Comparison of ENCODE assay signal across 15 cellular contexts in genomic region chr6:36695414-36695813, GRCh38. TPM values are rescaled to one million over a fixed set of nuclear protein-coding genes. Genes with fewer than 3 reads are reported as not detected.
DNase-seq lines count a peak whose midpoint lies in the region; ATAC-seq and TF ChIP-seq lines count a peak whose summit lies in the region.
"Had no signal": no experiment of that assay in that cellular context is flagged by ENCODE, and none has a peak within 500 bp of the region (broad histone marks: within the 10 kb centered on the region; RNA-seq: fewer than 3 reads in every experiment).

No MANE protein-coding gene starts in this region.

- H3K4me1 Mint-ChIP-seq in activated naive CD4-positive, alpha-beta T cell treated with anti-CD3 and anti-CD28 coated beads for 36 hours (ENCODE audit: low read depth): peaks cover 26% of the 10 kb centered on the region
- peaks cover 54% of the 10 kb centered on the region for H3K4me1 Mint-ChIP-seq in activated naive CD8-positive, alpha-beta T cell treated with anti-CD3 and anti-CD28 coated beads, Interleukin-2, amount 50 U/mL, for 24 hours
- H3K4me1 Mint-ChIP-seq in stimulated activated naive CD8-positive, alpha-beta T cell treated with anti-CD3 and anti-CD28 coated beads, Interleukin-15, amount 100 ng/mL, for 72 hours: peaks cover 21% of the 10 kb centered on the region

- in situ Hi-C loops in brain microvascular endothelial cell (cut with HindIII; ENCODE audit: low pct_ligation_motif_present, low sequenced_read_pairs): no loop called here

- BruUV-seq in OCI-LY7 (replicated peaks; lab: Mats Ljungman, UMichigan): no TSS peak

- TF ChIP-seq CTCF in OCI-LY7 (conservative IDR thresholded peaks at IDR 0.05; ENCODE audit: low read length) (no peak), brain microvascular endothelial cell (IDR thresholded peaks at IDR 0.05; ENCODE audit: low read depth, low read length, missing control alignments) (no peak)

- peak overlapping the region; percentile 56; the same call in 1 of the 2 replicates for H2AFZ ChIP-seq in OCI-LY7 (ENCODE audit: low read length)

- H3K27ac ChIP-seq in OCI-LY7 (ENCODE audit: low read depth, low read length, poor library complexity, severe bottlenecking): no peak overlapping the region
- no peak overlapping the region for H3K27ac ChIP-seq in brain microvascular endothelial cell

- POLR2A ChIA-PET in OCI-LY7 (lab: Charles Lee): interaction anchor here (0.9 kb wide), 1 partner anchor 12 kb away, joined by 4 read pairs; no protein-coding TSS in a partner anchor

- H3K4me1 ChIP-seq in OCI-LY7 (ENCODE audit: insufficient read depth, low read length, poor library complexity, severe bottlenecking): peaks cover 31% of the 10 kb centered on the region

- CTCF ChIA-PET in activated naive CD4-positive, alpha-beta T cell treated with anti-CD3 and anti-CD28 coated beads for 36 hours (lab: Charles Lee): interaction anchor here (1.0 to 1.3 kb wide), 4 partner anchors 14 to 80 kb away, joined by 3 to 10 read pairs (median 3); no protein-coding TSS in a partner anchor
- CTCF ChIA-PET in OCI-LY7 (lab: Charles Lee; ENCODE audit: unreplicated experiment): no interaction called here

- DNase-seq in activated naive CD4-positive, alpha-beta T cell treated with anti-CD3 and anti-CD28 coated beads for 36 hours: peak; percentile 3
- no peak for DNase-seq in activated naive CD4-positive, alpha-beta T cell treated with Interleukin-2 at 50 U/mL for 16 hours
- DNase-seq in OCI-LY7 (ENCODE audit: low spot score): no peak
- DNase-seq in activated naive CD8-positive, alpha-beta T cell treated with anti-CD3 and anti-CD28 coated beads, Interleukin-2, amount 50 U/mL, for 24 hours: no peak
- DNase-seq in stimulated activated naive CD8-positive, alpha-beta T cell treated with anti-CD3 and anti-CD28 coated beads, Interleukin-15, amount 100 ng/mL, for 72 hours: no peak
- DNase-seq in brain microvascular endothelial cell: no peak
- no peak for DNase-seq in NCI-H510A (lab: John Stamatoyannopoulos, UW)
- DNase-seq: DMS 273 treated with DMSO at 0.1 percent for 48 hours, IMR-90, NCI-H1417, NCI-H2029, NCI-H82, SHP77 treated with DMSO at 0.1 percent for 48 hours had no signal

- no peaks in the 10 kb centered on the region for H3K36me3 Mint-ChIP-seq in activated naive CD4-positive, alpha-beta T cell treated with anti-CD3 and anti-CD28 coated beads for 36 hours (ENCODE audit: low read depth)
- no peaks in the 10 kb centered on the region for H3K36me3 Mint-ChIP-seq in activated naive CD8-positive, alpha-beta T cell treated with anti-CD3 and anti-CD28 coated beads, Interleukin-2, amount 50 U/mL, for 24 hours (ENCODE audit: low read depth)

- peak; percentile 92 for ATAC-seq in activated naive CD8-positive, alpha-beta T cell treated with anti-CD3 and anti-CD28 coated beads, Interleukin-2, amount 50 U/mL, for 24 hours
- ATAC-seq in stimulated activated naive CD8-positive, alpha-beta T cell treated with anti-CD3 and anti-CD28 coated beads, Interleukin-15, amount 100 ng/mL, for 72 hours: peak; percentile 82

- H3K36me3 ChIP-seq in OCI-LY7 (ENCODE audit: insufficient read depth, low read length): no peaks in the 10 kb centered on the region
- H3K36me3 ChIP-seq in brain microvascular endothelial cell (replicated peaks): no peaks in the 10 kb centered on the region

- no peaks in the 10 kb centered on the region for H3K79me2 ChIP-seq in OCI-LY7 (ENCODE audit: insufficient read depth, low read depth, low read length)

- intact Hi-C loops in activated naive CD4-positive, alpha-beta T cell treated with anti-CD3 and anti-CD28 coated beads for 36 hours (cut with micrococcal nuclease): loop anchor here (1.0 kb wide), 2 partner anchors 12 to 60 kb away; no protein-coding TSS in a partner anchor
- intact Hi-C loops in OCI-LY7 (cut with micrococcal nuclease; ENCODE audit: unreplicated experiment): no loop called here

- no peaks in the 10 kb centered on the region for H3K9me2 ChIP-seq in OCI-LY7 (ENCODE audit: insufficient read depth, low read length)

- peaks cover 5% of the 10 kb centered on the region for H3K27me3 Mint-ChIP-seq in activated naive CD4-positive, alpha-beta T cell treated with anti-CD3 and anti-CD28 coated beads for 36 hours (ENCODE audit: low read depth)
- peaks cover 1% of the 10 kb centered on the region for H3K27me3 Mint-ChIP-seq in activated naive CD8-positive, alpha-beta T cell treated with anti-CD3 and anti-CD28 coated beads, Interleukin-2, amount 50 U/mL, for 24 hours
- peaks cover 10% of the 10 kb centered on the region for H3K27me3 Mint-ChIP-seq in stimulated activated naive CD8-positive, alpha-beta T cell treated with anti-CD3 and anti-CD28 coated beads, Interleukin-15, amount 100 ng/mL, for 72 hours

- peak overlapping the region; percentile 14 for H3K27ac Mint-ChIP-seq in activated naive CD4-positive, alpha-beta T cell treated with anti-CD3 and anti-CD28 coated beads for 36 hours
- H3K27ac Mint-ChIP-seq in activated naive CD8-positive, alpha-beta T cell treated with anti-CD3 and anti-CD28 coated beads, Interleukin-2, amount 50 U/mL, for 24 hours: peak overlapping the region; percentile 21
- H3K27ac Mint-ChIP-seq in stimulated activated naive CD8-positive, alpha-beta T cell treated with anti-CD3 and anti-CD28 coated beads, Interleukin-15, amount 100 ng/mL, for 72 hours: no peak overlapping the region

- H3K4me3 Mint-ChIP-seq in activated naive CD4-positive, alpha-beta T cell treated with anti-CD3 and anti-CD28 coated beads for 36 hours: no peak overlapping the region
- H3K4me3 Mint-ChIP-seq in activated naive CD8-positive, alpha-beta T cell treated with anti-CD3 and anti-CD28 coated beads, Interleukin-2, amount 50 U/mL, for 24 hours: no peak overlapping the region
- no peak overlapping the region for H3K4me3 Mint-ChIP-seq in stimulated activated naive CD8-positive, alpha-beta T cell treated with anti-CD3 and anti-CD28 coated beads, Interleukin-15, amount 100 ng/mL, for 72 hours

- no peaks in the 10 kb centered on the region for H4K20me1 ChIP-seq in OCI-LY7 (ENCODE audit: insufficient read depth, low read length)

- no peak overlapping the region for H3K4me3 ChIP-seq in OCI-LY7 (ENCODE audit: low read depth, low read length, poor library complexity, severe bottlenecking)
- H3K4me3 ChIP-seq in brain microvascular endothelial cell (ENCODE audit: low read depth, low read length): no peak overlapping the region

- no peaks in the 10 kb centered on the region for H3K9me3 ChIP-seq in OCI-LY7 (ENCODE audit: low read length)

- H3K4me2 ChIP-seq in OCI-LY7 (ENCODE audit: low read length): no peak overlapping the region

- H3K27me3 ChIP-seq in brain microvascular endothelial cell (replicated peaks): no peaks in the 10 kb centered on the region

- H3K9me3 Mint-ChIP-seq in activated naive CD4-positive, alpha-beta T cell treated with anti-CD3 and anti-CD28 coated beads for 36 hours: no peaks in the 10 kb centered on the region
- no peaks in the 10 kb centered on the region for H3K9me3 Mint-ChIP-seq in activated naive CD8-positive, alpha-beta T cell treated with anti-CD3 and anti-CD28 coated beads, Interleukin-2, amount 50 U/mL, for 24 hours
- no peaks in the 10 kb centered on the region for H3K9me3 Mint-ChIP-seq in stimulated activated naive CD8-positive, alpha-beta T cell treated with anti-CD3 and anti-CD28 coated beads, Interleukin-15, amount 100 ng/mL, for 72 hours

RNA-seq across cellular contexts. Expression of gene RAB44, which starts 2.2 kb away (rescaled TPM):
- total RNA-seq in activated naive CD4-positive, alpha-beta T cell treated with anti-CD3 and anti-CD28 coated beads for 36 hours: under 1 TPM in 1 of 2 experiments, not detected in 1; 0.05 TPM
- 0.03 and 0.09 TPM in 2 replicates for total RNA-seq in OCI-LY7 (2014; rRNA removed; shearing (Covaris generic))
- total RNA-seq in OCI-LY7 (2022): not detected in 2 replicates
- total RNA-seq: H4, IMR-90, NCI-H460 had no signal

RNA-seq across cellular contexts. Expression of gene CDKN1A, which starts 16.9 kb away (rescaled TPM):
- 10 to 100 TPM; 90.1 to 92.3 TPM for total RNA-seq in activated naive CD4-positive, alpha-beta T cell treated with anti-CD3 and anti-CD28 coated beads for 36 hours
- total RNA-seq in OCI-LY7 (2014; rRNA removed; shearing (Covaris generic)): 0.13 and 0.41 TPM in 2 replicates
- 1.2 and 1.3 TPM in 2 replicates for total RNA-seq in OCI-LY7 (2022)

Comparison
In these comparisons a context has a peak if more than half of its experiments do, and no peak if none do; other contexts are left out.
1. H3K27ac Mint-ChIP-seq: peak in activated naive CD4-positive, alpha-beta T cell treated with anti-CD3 and anti-CD28 coated beads for 36 hours (single experiment) and activated naive CD8-positive, alpha-beta T cell treated with anti-CD3 and anti-CD28 coated beads, Interleukin-2, amount 50 U/mL, for 24 hours (single experiment); none in stimulated activated naive CD8-positive, alpha-beta T cell treated with anti-CD3 and anti-CD28 coated beads, Interleukin-15, amount 100 ng/mL, for 72 hours (0 of 2).
2. RNA of gene CDKN1A, which starts 16.9 kb away (total RNA-seq): 90.1 to 92.3 TPM in activated naive CD4-positive, alpha-beta T cell treated with anti-CD3 and anti-CD28 coated beads for 36 hours; 0.13 to 1.3 TPM in OCI-LY7; every median in the first group is over 10 times any median in the second.